Comparison of ENCODE assay signal across 14 cellular contexts in genomic region chr9:94340750-94341149, GRCh38. TPM values are rescaled to one million over a fixed set of nuclear protein-coding genes. Genes with fewer than 3 reads are reported as not detected.
"Had no signal": no experiment of that assay in that cellular context is flagged by ENCODE, and none has a peak within 500 bp of the region (broad histone marks: within the 10 kb centered on the region; RNA-seq: fewer than 3 reads in every experiment).

No MANE protein-coding gene starts in this region.

RNA-seq across cellular contexts. Expression of gene NUTM2F, which starts 12.3 kb away (rescaled TPM):
- total RNA-seq: activated B cell treated with CpG ODN at 0.5 μM for 24 hours; activated CD4-positive, alpha-beta memory T cell treated with anti-CD3 and anti-CD28 coated beads for 36 hours; activated CD4-positive, alpha-beta memory T cell treated with anti-CD3 and anti-CD28 coated beads, Interleukin-2, amount 10 ng/mL, durations not matched to agents 7 days and 5 days; activated CD4-positive, alpha-beta T cell treated with anti-CD3 and anti-CD28 coated beads for 36 hours; activated CD4-positive, alpha-beta T cell treated with anti-CD3 and anti-CD28 coated beads, Interleukin-2, amount 10 ng/mL, durations not matched to agents 24 days and 14 days; activated CD4-positive, alpha-beta T cell treated with anti-CD3 and anti-CD28 coated beads, Interleukin-2, amount 10 ng/mL, durations not matched to agents 7 days and 5 days; activated CD8-positive, alpha-beta memory T cell treated with anti-CD3 and anti-CD28 coated beads for 36 hours; activated CD8-positive, alpha-beta memory T cell treated with anti-CD3 and anti-CD28 coated beads, Interleukin-2, amount 10 ng/mL, durations not matched to agents 7 days and 5 days; activated CD8-positive, alpha-beta T cell treated with anti-CD3 and anti-CD28 coated beads for 36 hours; activated CD8-positive, alpha-beta T cell treated with anti-CD3 and anti-CD28 coated beads, Interleukin-2, amount 10 ng/mL, durations not matched to agents 7 days and 5 days; T-cell; T-helper 1 cell treated with Interleukin-12 subunit alpha and Interleukin-12 subunit beta and Interleukin-4 antibody, amounts not matched to agents 30 ng/mL and 1 ng/mL, for 36 hours; T-helper 17 cell; T-helper 2 cell treated with Interferon-gamma antibody and Interleukin-4, amounts not matched to agents 100 ng/mL and 5 ng/mL, for 36 hours had no signal
